In genomic region chr4:124903995-124904722, GRCh38 we compare ENCODE assay signal across 8 cellular contexts.
A peak's percentile ranks its signal among the peaks of the same experiment; 100 is the strongest.
DNase-seq lines count a peak whose midpoint lies in the region; ATAC-seq and TF ChIP-seq lines count a peak whose summit lies in the region.

No MANE protein-coding gene starts in this region.

- H3K4me1 Mint-ChIP-seq in activated T-helper 1 cell treated with anti-CD3 and anti-CD28 coated beads, Interleukin-12 subunit alpha, Interleukin-12 subunit beta, Interleukin-2, Interleukin-4 antibody, amounts not matched to agents 30 ng/mL and 10 ng/mL and 1 ng/mL, durations not matched to agents 14 hours and 24 hours and 36 hours (ENCODE audit: low read depth), result no peaks in the 10 kb centered on the region

- intact Hi-C loops in activated T-helper 1 cell treated with anti-CD3 and anti-CD28 coated beads, Interleukin-12 subunit alpha, Interleukin-12 subunit beta, Interleukin-2, Interleukin-4 antibody, amounts not matched to agents 30 ng/mL and 10 ng/mL and 1 ng/mL, durations not matched to agents 14 hours and 24 hours and 36 hours (cut with micrococcal nuclease), result no loop called here

- no peaks in the 10 kb centered on the region for H3K36me3 Mint-ChIP-seq in activated T-helper 1 cell treated with anti-CD3 and anti-CD28 coated beads, Interleukin-12 subunit alpha, Interleukin-12 subunit beta, Interleukin-2, Interleukin-4 antibody, amounts not matched to agents 30 ng/mL and 10 ng/mL and 1 ng/mL, durations not matched to agents 14 hours and 24 hours and 36 hours (ENCODE audit: low read depth)

- H3K27ac Mint-ChIP-seq in activated T-helper 1 cell treated with anti-CD3 and anti-CD28 coated beads, Interleukin-12 subunit alpha, Interleukin-12 subunit beta, Interleukin-2, Interleukin-4 antibody, amounts not matched to agents 30 ng/mL and 10 ng/mL and 1 ng/mL, durations not matched to agents 14 hours and 24 hours and 36 hours, result no peak overlapping the region

- H3K27me3 Mint-ChIP-seq in activated T-helper 1 cell treated with anti-CD3 and anti-CD28 coated beads, Interleukin-12 subunit alpha, Interleukin-12 subunit beta, Interleukin-2, Interleukin-4 antibody, amounts not matched to agents 30 ng/mL and 10 ng/mL and 1 ng/mL, durations not matched to agents 14 hours and 24 hours and 36 hours (ENCODE audit: insufficient read depth), result no peaks in the 10 kb centered on the region

- TF ChIP-seq CTCF in fibroblast of mammary gland (conservative IDR thresholded peaks at IDR 0.05; ENCODE audit: control insufficient read depth, insufficient read depth, low read depth, low read length) (no peak), retinal pigment epithelial cell (conservative IDR thresholded peaks at IDR 0.05; ENCODE audit: low read depth, low read length) (no peak)

- DNase-seq in H4 (ENCODE audit: low spot score) (peak; percentile 53), NCI-H774 (lab: John Stamatoyannopoulos, UW) (peak; percentile 6), fibroblast of mammary gland (ENCODE audit: low read depth) (peak; percentile 72), retinal pigment epithelial cell (ENCODE audit: low read depth) (peak; percentile 50), iPS-NIHi7 (ENCODE audit: extremely low spot score) (no peak), mucosa of gallbladder (ENCODE audit: low spot score) (no peak)
- no peak for DNase-seq in activated T-helper 1 cell treated with anti-CD3 and anti-CD28 coated beads, Interleukin-12 subunit alpha, Interleukin-12 subunit beta, Interleukin-2, Interleukin-4 antibody, amounts not matched to agents 30 ng/mL and 10 ng/mL and 1 ng/mL, durations not matched to agents 14 hours and 24 hours and 36 hours (ENCODE audit: low spot score)

- no peaks in the 10 kb centered on the region for H3K9me3 Mint-ChIP-seq in activated T-helper 1 cell treated with anti-CD3 and anti-CD28 coated beads, Interleukin-12 subunit alpha, Interleukin-12 subunit beta, Interleukin-2, Interleukin-4 antibody, amounts not matched to agents 30 ng/mL and 10 ng/mL and 1 ng/mL, durations not matched to agents 14 hours and 24 hours and 36 hours

- no peak overlapping the region for H3K4me3 Mint-ChIP-seq in activated T-helper 1 cell treated with anti-CD3 and anti-CD28 coated beads, Interleukin-12 subunit alpha, Interleukin-12 subunit beta, Interleukin-2, Interleukin-4 antibody, amounts not matched to agents 30 ng/mL and 10 ng/mL and 1 ng/mL, durations not matched to agents 14 hours and 24 hours and 36 hours

- ATAC-seq in GM19395 (IDR thresholded peaks at IDR 0.05; ENCODE audit: unreplicated experiment), result no peak

- H3K4me3 ChIP-seq in fibroblast of mammary gland (ENCODE audit: control insufficient read depth, low read depth, low read length) (peak overlapping the region; percentile 28), retinal pigment epithelial cell (ENCODE audit: low read length) (peak overlapping the region; percentile 43)

Comparison
In these comparisons a context has a peak if more than half of its experiments do, and no peak if none do; other contexts are left out.
1. DNase-seq: peak in H4 (single experiment), NCI-H774 (single experiment), fibroblast of mammary gland (single experiment) and retinal pigment epithelial cell (single experiment); none in iPS-NIHi7 (single experiment), mucosa of gallbladder (single experiment) and activated T-helper 1 cell treated with anti-CD3 and anti-CD28 coated beads, Interleukin-12 subunit alpha, Interleukin-12 subunit beta, Interleukin-2, Interleukin-4 antibody, amounts not matched to agents 30 ng/mL and 10 ng/mL and 1 ng/mL, durations not matched to agents 14 hours and 24 hours and 36 hours (single experiment).